15 cellular contexts compared by ENCODE assay signal in genomic region chr17:72136692-72137550, GRCh38. TPM values are rescaled to one million over a fixed set of nuclear protein-coding genes. Genes with fewer than 3 reads are reported as not detected.
DNase-seq lines count a peak whose midpoint lies in the region; ATAC-seq and TF ChIP-seq lines count a peak whose summit lies in the region.
"Had no signal": no experiment of that assay in that cellular context is flagged by ENCODE, and none has a peak within 500 bp of the region (broad histone marks: within the 10 kb centered on the region; RNA-seq: fewer than 3 reads in every experiment).

No MANE protein-coding gene starts in this region.

- H3K36me3 ChIP-seq in hepatocyte (replicated peaks; ENCODE audit: insufficient read depth, low read depth): no peaks in the 10 kb centered on the region

- no peak for TF ChIP-seq CTCF in MCF 10A (IDR thresholded peaks at IDR 0.05; ENCODE audit: unreplicated experiment)
- no peak for TF ChIP-seq CTCF in hepatocyte (IDR thresholded peaks at IDR 0.05; ENCODE audit: poor library complexity)

- no peaks in the 10 kb centered on the region for H3K79me2 ChIP-seq in hepatocyte

- CTCF ChIA-PET in MCF 10A (lab: Yijun Ruan, JAX): interaction anchor here (0.6 to 1.1 kb wide), 2 partner anchors 8 to 888 kb away, joined by 3 read pairs; no protein-coding TSS in a partner anchor

- H3K4me1 ChIP-seq in hepatocyte (ENCODE audit: insufficient read depth): no peaks in the 10 kb centered on the region
- H3K4me1 ChIP-seq: body of pancreas had no signal

- no peaks in the 10 kb centered on the region for H3K27me3 Mint-ChIP-seq in MCF 10A (ENCODE audit: insufficient read depth, unreplicated experiment)
- H3K27me3 Mint-ChIP-seq: activated CD4-positive, alpha-beta T cell treated with anti-CD3 and anti-CD28 coated beads, Interleukin-2, amount 10 ng/mL, durations not matched to agents 24 days and 14 days had no signal

- peaks cover 53% of the 10 kb centered on the region for H3K4me1 Mint-ChIP-seq in MCF 10A (ENCODE audit: insufficient read depth, unreplicated experiment)
- H3K4me1 Mint-ChIP-seq: activated CD4-positive, alpha-beta T cell treated with anti-CD3 and anti-CD28 coated beads, Interleukin-2, amount 10 ng/mL, durations not matched to agents 24 days and 14 days had no signal

- POLR2A ChIA-PET in MCF 10A (lab: Yijun Ruan, JAX): interaction anchor here (0.5 to 2.4 kb wide), 5 partner anchors 10 to 1404 kb away, joined by 3 to 8 read pairs (median 3); partner anchors contain the start of gene SOX9

- H3K27ac ChIP-seq in hepatocyte: no peak overlapping the region
- H3K27ac ChIP-seq: body of pancreas had no signal

- 92% methylated on average over 14 of the region's 14 CpGs for WGBS in hepatocyte (ENCODE audit: low lambda C conversion rate, missing lambda C conversion rate)

- DNase-seq in Caki2 (ENCODE audit: low read depth) (peak; percentile 68), NCI-H2171 (lab: John Stamatoyannopoulos, UW) (peak; percentile 84), MCF 10A (ENCODE audit: unreplicated experiment) (peak; percentile 93), iris pigment epithelial cell (ENCODE audit: low read depth) (peak; percentile 70), pons (ENCODE audit: low spot score) (no peak), hepatocyte (ENCODE audit: low spot score) (no peak)
- DNase-seq: activated CD4-positive, alpha-beta T cell treated with anti-CD3 and anti-CD28 coated beads, Interleukin-2, amount 10 ng/mL, durations not matched to agents 24 days and 14 days; body of pancreas; NCI-H2081 treated with DMSO at 0.1 percent for 48 hours; stimulated activated CD4-positive, alpha-beta T cell treated with anti-CD3 and anti-CD28 coated beads, Interleukin-4, amount 100 ng/mL, for 4 hours; stimulated activated naive CD4-positive, alpha-beta T cell had no signal

- in situ Hi-C loops in Caki2 (cut with HindIII; ENCODE audit: low pct_unique_long_range_greater_than_20kb, low sequenced_read_pairs): no loop called here

- H3K4me2 ChIP-seq in hepatocyte: no peak overlapping the region

- no peaks in the 10 kb centered on the region for H3K9me2 ChIP-seq in hepatocyte (replicated peaks; ENCODE audit: insufficient read depth)

- no TSS peak for BruUV-seq in MCF 10A (replicated peaks; lab: Mats Ljungman, UMichigan)

- H2AFZ ChIP-seq in hepatocyte: no peak overlapping the region

- H4K20me1 ChIP-seq in hepatocyte (ENCODE audit: insufficient read depth, poor library complexity, severe bottlenecking): no peaks in the 10 kb centered on the region

- ATAC-seq in HG02571 (IDR thresholded peaks at IDR 0.05; ENCODE audit: unreplicated experiment) (no peak), GM21717 (IDR thresholded peaks at IDR 0.05; ENCODE audit: unreplicated experiment) (no peak)
- ATAC-seq: body of pancreas had no signal

- H3K27ac Mint-ChIP-seq in MCF 10A (ENCODE audit: low read depth, unreplicated experiment): no peak overlapping the region
- H3K27ac Mint-ChIP-seq: activated CD4-positive, alpha-beta T cell treated with anti-CD3 and anti-CD28 coated beads, Interleukin-2, amount 10 ng/mL, durations not matched to agents 24 days and 14 days; activated T-helper 2 cell treated with anti-CD3 and anti-CD28 coated beads, Interferon-gamma antibody, Interleukin-2, Interleukin-4, amounts not matched to agents 10 μg/mL and 5 μg/mL and 100 μg/mL, durations not matched to agents 14 hours and 24 hours and 36 hours had no signal

- intact Hi-C loops in MCF 10A (cut with micrococcal nuclease): no loop called here

- H3K27me3 ChIP-seq in hepatocyte: no peaks in the 10 kb centered on the region
- H3K27me3 ChIP-seq: body of pancreas had no signal

- H3K4me3 Mint-ChIP-seq in MCF 10A (ENCODE audit: unreplicated experiment): no peak overlapping the region
- H3K4me3 Mint-ChIP-seq: activated CD4-positive, alpha-beta T cell treated with anti-CD3 and anti-CD28 coated beads, Interleukin-2, amount 10 ng/mL, durations not matched to agents 24 days and 14 days had no signal

- H3K36me3 Mint-ChIP-seq in MCF 10A (ENCODE audit: insufficient read depth, unreplicated experiment): no peaks in the 10 kb centered on the region

- no peak overlapping the region for H3K4me3 ChIP-seq in hepatocyte
- H3K4me3 ChIP-seq: body of pancreas had no signal

- H3K9me3 Mint-ChIP-seq in MCF 10A (ENCODE audit: unreplicated experiment): no peaks in the 10 kb centered on the region
- H3K9me3 Mint-ChIP-seq: activated T-helper 2 cell treated with anti-CD3 and anti-CD28 coated beads, Interferon-gamma antibody, Interleukin-2, Interleukin-4, amounts not matched to agents 10 μg/mL and 5 μg/mL and 100 μg/mL, durations not matched to agents 14 hours and 24 hours and 36 hours had no signal

- no peaks in the 10 kb centered on the region for H3K9me3 ChIP-seq in hepatocyte (ENCODE audit: low read depth)
- H3K9me3 ChIP-seq: body of pancreas had no signal

RNA-seq across cellular contexts. Expression of gene SOX9, which starts 16.1 kb away (rescaled TPM):
- 6.3 and 8.5 TPM in 2 replicates for total RNA-seq in Caki2 (2014; rRNA removed; shearing (Covaris generic); ENCODE audit: low replicate concordance)
- total RNA-seq in MCF 10A (2022) (2.6 and 4.5 TPM in 2 replicates), hepatocyte (31.8 and 36.9 TPM in 2 replicates)
- polyA plus RNA-seq in hepatocyte: 74.6 and 87.3 TPM in 2 replicates
- total RNA-seq: activated CD4-positive, alpha-beta T cell treated with anti-CD3 and anti-CD28 coated beads, Interleukin-2, amount 10 ng/mL, durations not matched to agents 24 days and 14 days; activated T-helper 2 cell treated with anti-CD3 and anti-CD28 coated beads, Interferon-gamma antibody, Interleukin-2, Interleukin-4, amounts not matched to agents 10 μg/mL and 5 μg/mL and 100 μg/mL, durations not matched to agents 14 hours and 24 hours and 36 hours; T-helper 2 cell treated with Interferon-gamma antibody and Interleukin-4, amounts not matched to agents 100 ng/mL and 5 ng/mL, for 36 hours had no signal

Comparison
In these comparisons a context has a peak if more than half of its experiments do, and no peak if none do; other contexts are left out.
1. DNase-seq: peak in Caki2 (single experiment), NCI-H2171 (single experiment), MCF 10A (single experiment) and iris pigment epithelial cell (single experiment); none in pons (single experiment) and hepatocyte (single experiment).